ENCODE assay signal across 1 cellular context in genomic region chr19:2246801-2247361, GRCh38.
TF ChIP-seq lines count a peak whose summit lies in the region.

No MANE protein-coding gene starts in this region.

TF ChIP-seq in HCT116, 20 proteins besides CTCF, POLR2A, EP300 and RAD21 (continued from another document):
- TF ChIP-seq MAX (IDR thresholded peaks at IDR 0.05) = no peak
- TF ChIP-seq SRF (IDR thresholded peaks at IDR 0.05; ENCODE audit: low read depth) = no peak
- TF ChIP-seq ZBTB33 (IDR thresholded peaks at IDR 0.05; ENCODE audit: extremely low read depth, insufficient replicate concordance, low read length) = no peak
- no peak for TF ChIP-seq SIN3A (IDR thresholded peaks at IDR 0.05; ENCODE audit: low read depth)
- no peak for TF ChIP-seq FOSL1 (IDR thresholded peaks at IDR 0.05; ENCODE audit: low read depth)
- TF ChIP-seq EZH2 (IDR thresholded peaks at IDR 0.05) = no peak
- no peak for TF ChIP-seq ZNF274 (IDR thresholded peaks at IDR 0.05; ENCODE audit: low read depth, low read length)
